In genomic region chr10:71075759-71076472, GRCh38 we compare ENCODE assay signal across 19 cellular contexts.
DNase-seq lines count a peak whose midpoint lies in the region; ATAC-seq and TF ChIP-seq lines count a peak whose summit lies in the region.
"Had no signal": no experiment of that assay in that cellular context is flagged by ENCODE, and none has a peak within 500 bp of the region (broad histone marks: within the 10 kb centered on the region; RNA-seq: fewer than 3 reads in every experiment).

No MANE protein-coding gene starts in this region.

- intact Hi-C loops in spleen (cut with DNase I; ENCODE audit: low total_unique reads) = loop anchor here (10.0 kb wide), 1 partner anchor 109 kb away; no protein-coding TSS in a partner anchor

- no peak overlapping the region for H3K4me3 ChIP-seq in spleen
- H3K4me3 ChIP-seq: lung, MG63 had no signal

- TF ChIP-seq CTCF in spleen (IDR thresholded peaks at IDR 0.05 in 8 of 11, conservative IDR thresholded peaks at IDR 0.05 in 3 of 11) = no peak

- no peak for ATAC-seq in HG03520 (IDR thresholded peaks at IDR 0.05; ENCODE audit: unreplicated experiment)
- no peak for ATAC-seq in HG02623 (IDR thresholded peaks at IDR 0.05; ENCODE audit: unreplicated experiment)
- ATAC-seq: Panc1; stimulated activated naive CD8-positive, alpha-beta T cell treated with anti-CD3 and anti-CD28 coated beads, Interleukin-15, amount 100 ng/mL, for 72 hours had no signal

- no peaks in the 10 kb centered on the region for H3K9me3 ChIP-seq in spleen
- H3K9me3 ChIP-seq: MG63 had no signal

- H3K27me3 ChIP-seq in spleen (replicated peaks in 1 of 7) = peaks cover 0 to 6% (median 0%) of the 10 kb centered on the region in 7 donors
- H3K27me3 ChIP-seq: MG63 had no signal

- 81 to 91% (median 86%) methylated on average over 10 to 15 of the region's 15 CpGs for WGBS in spleen, 5 donors

- H3K27ac ChIP-seq in spleen = no peak overlapping the region
- H3K27ac ChIP-seq: C4-2B, HL-60 had no signal

- no peaks in the 10 kb centered on the region for H3K4me1 ChIP-seq in spleen

- peak; percentile 45 for DNase-seq in activated CD8-positive, alpha-beta memory T cell treated with anti-CD3 and anti-CD28 coated beads for 24 hours
- DNase-seq in activated CD8-positive, alpha-beta memory T cell treated with anti-CD3 and anti-CD28 coated beads, Interleukin-2, amount 50 U/mL, for 48 hours = no peak
- peak; percentile 36 for DNase-seq in NCI-H69 (lab: John Stamatoyannopoulos, UW)
- peak; percentile 65 for DNase-seq in islet precursor cell
- peak; percentile 47 for DNase-seq in spleen
- DNase-seq in HCEC 1CT = no peak
- DNase-seq: ACHN; activated CD4-positive, alpha-beta T cell treated with anti-CD3 and anti-CD28 coated beads for 4 hours; activated naive CD4-positive, alpha-beta T cell treated with Interleukin-2 at 50 U/mL for 16 hours; activated T-cell treated with anti-CD3 and anti-CD28 coated beads for 4 hours; IMR-90; MG63; stimulated activated naive CD8-positive, alpha-beta T cell treated with anti-CD3 and anti-CD28 coated beads, Interleukin-15, amount 100 ng/mL, for 72 hours had no signal

- no peak for TF ChIP-seq POLR2A in spleen (IDR thresholded peaks at IDR 0.05)

- no peaks in the 10 kb centered on the region for H3K36me3 ChIP-seq in spleen
- H3K36me3 ChIP-seq: MG63 had no signal

Comparison
In these comparisons a context has a peak if more than half of its experiments do, and no peak if none do; other contexts are left out.
1. DNase-seq: peak in activated CD8-positive, alpha-beta memory T cell treated with anti-CD3 and anti-CD28 coated beads for 24 hours (single experiment), NCI-H69 (single experiment), islet precursor cell (single experiment) and spleen (single experiment); none in activated CD8-positive, alpha-beta memory T cell treated with anti-CD3 and anti-CD28 coated beads, Interleukin-2, amount 50 U/mL, for 48 hours (single experiment) and HCEC 1CT (single experiment).